20 cellular contexts compared by ENCODE assay signal in genomic region chr13:40580566-40581276, GRCh38.
DNase-seq lines count a peak whose midpoint lies in the region; ATAC-seq, FAIRE-seq and TF ChIP-seq lines count a peak whose summit lies in the region.
"Had no signal": no experiment of that assay in that cellular context is flagged by ENCODE, and none has a peak within 500 bp of the region (broad histone marks: within the 10 kb centered on the region; RNA-seq: fewer than 3 reads in every experiment).

No MANE protein-coding gene starts in this region.

- H3K36me3 ChIP-seq in trophoblast cell (ENCODE audit: control insufficient read depth in 1 of 2, insufficient read depth in 2 of 2, low read length in 2 of 2): peaks cover 0 to 1% of the 10 kb centered on the region in 2 experiments
- H3K36me3 ChIP-seq: neutrophil, transverse colon, WERI-Rb-1 had no signal

- ATAC-seq in GM19463 (IDR thresholded peaks at IDR 0.05; ENCODE audit: unreplicated experiment): no peak

- no peak overlapping the region for H4K91ac ChIP-seq in trophoblast cell (ENCODE audit: low read depth, low read length)

- H3K4me2 ChIP-seq in trophoblast cell (ENCODE audit: low read length): no peak overlapping the region

- no peak overlapping the region for H4K8ac ChIP-seq in trophoblast cell (ENCODE audit: low read depth, low read length)

- no peak overlapping the region for H2AK5ac ChIP-seq in trophoblast cell (ENCODE audit: low read length)

- H3K27ac ChIP-seq in trophoblast cell (ENCODE audit: low read depth, low read length): no peak overlapping the region
- H3K27ac ChIP-seq: C4-2B, neutrophil, transverse colon, WERI-Rb-1 had no signal

- H3K9me3 ChIP-seq in trophoblast cell (ENCODE audit: insufficient read depth, low read depth, low read length): no peaks in the 10 kb centered on the region
- H3K9me3 ChIP-seq: neutrophil had no signal

- H2BK5ac ChIP-seq in trophoblast cell (ENCODE audit: low read depth, low read length, poor library complexity): no peak overlapping the region

- peaks cover 7% of the 10 kb centered on the region for H3K79me2 ChIP-seq in trophoblast cell (ENCODE audit: control insufficient read depth, insufficient read depth, low read length, poor library complexity)

- no peaks in the 10 kb centered on the region for H3K27me3 ChIP-seq in trophoblast cell (ENCODE audit: insufficient read depth, low read length)
- H3K27me3 ChIP-seq: neutrophil, transverse colon had no signal

- no CpG with 5 or more reads among the region's 7 CpGs for WGBS in trophoblast cell (ENCODE audit: extremely low coverage, insufficient coverage, insufficient read length)

- peaks cover 8% of the 10 kb centered on the region for H3K9me3 Mint-ChIP-seq in activated CD4-positive, alpha-beta T cell treated with anti-CD3 and anti-CD28 coated beads, Interleukin-2, amount 10 ng/mL, durations not matched to agents 24 days and 14 days
- peaks cover 6% of the 10 kb centered on the region for H3K9me3 Mint-ChIP-seq in activated naive CD8-positive, alpha-beta T cell (ENCODE audit: low read depth)

- H3K27me3 Mint-ChIP-seq in activated CD4-positive, alpha-beta T cell treated with anti-CD3 and anti-CD28 coated beads, Interleukin-2, amount 10 ng/mL, durations not matched to agents 24 days and 14 days: no peaks in the 10 kb centered on the region
- no peaks in the 10 kb centered on the region for H3K27me3 Mint-ChIP-seq in activated naive CD8-positive, alpha-beta T cell
- H3K27me3 Mint-ChIP-seq: central memory CD8-positive, alpha-beta T cell had no signal

- no peak overlapping the region for H3K14ac ChIP-seq in trophoblast cell (ENCODE audit: low read length)

- H3K79me1 ChIP-seq in trophoblast cell (ENCODE audit: low read length): peaks cover 4% of the 10 kb centered on the region

- no peak for TF ChIP-seq POLR2A in GM12891 (IDR thresholded peaks at IDR 0.05; ENCODE audit: low read depth, low read length)

- peaks cover 67% of the 10 kb centered on the region for H3K4me1 Mint-ChIP-seq in activated CD4-positive, alpha-beta T cell treated with anti-CD3 and anti-CD28 coated beads, Interleukin-2, amount 10 ng/mL, durations not matched to agents 24 days and 14 days
- H3K4me1 Mint-ChIP-seq in activated naive CD8-positive, alpha-beta T cell (ENCODE audit: low read depth): peaks cover 90% of the 10 kb centered on the region

- H3K4me3 Mint-ChIP-seq in activated CD4-positive, alpha-beta T cell treated with anti-CD3 and anti-CD28 coated beads, Interleukin-2, amount 10 ng/mL, durations not matched to agents 24 days and 14 days: no peak overlapping the region
- H3K4me3 Mint-ChIP-seq in activated naive CD8-positive, alpha-beta T cell: peak overlapping the region; percentile 57
- H3K4me3 Mint-ChIP-seq: central memory CD8-positive, alpha-beta T cell had no signal

- intact Hi-C loops in activated CD4-positive, alpha-beta T cell treated with anti-CD3 and anti-CD28 coated beads, Interleukin-2, amount 10 ng/mL, durations not matched to agents 24 days and 14 days (cut with micrococcal nuclease): no loop called here

- H2BK12ac ChIP-seq in trophoblast cell (ENCODE audit: low read length): no peak overlapping the region

- no peak overlapping the region for H3K18ac ChIP-seq in trophoblast cell (ENCODE audit: low read length)

- peak overlapping the region; percentile 8 for H3K27ac Mint-ChIP-seq in activated CD4-positive, alpha-beta T cell treated with anti-CD3 and anti-CD28 coated beads, Interleukin-2, amount 10 ng/mL, durations not matched to agents 24 days and 14 days
- H3K27ac Mint-ChIP-seq in activated naive CD8-positive, alpha-beta T cell: peak overlapping the region; percentile 77

- H3K36me3 Mint-ChIP-seq in activated CD4-positive, alpha-beta T cell treated with anti-CD3 and anti-CD28 coated beads, Interleukin-2, amount 10 ng/mL, durations not matched to agents 24 days and 14 days (ENCODE audit: low read depth): peaks cover 24% of the 10 kb centered on the region
- H3K36me3 Mint-ChIP-seq in activated naive CD8-positive, alpha-beta T cell: peaks cover 12% of the 10 kb centered on the region

- H2BK120ac ChIP-seq in trophoblast cell (ENCODE audit: insufficient read depth, low read length, poor library complexity): no peak overlapping the region

- H3K9ac ChIP-seq in trophoblast cell (ENCODE audit: low read length): no peak overlapping the region

- H2AFZ ChIP-seq in trophoblast cell (ENCODE audit: insufficient read depth, low read length, poor library complexity): no peak overlapping the region

- peak; percentile 56 for FAIRE-seq in GM12891 (lab: Jason Lieb, UNC)

- no peak overlapping the region for H3K23ac ChIP-seq in trophoblast cell (ENCODE audit: low read length)

- H4K12ac ChIP-seq in trophoblast cell (ENCODE audit: low read depth, low read length): no peak overlapping the region

- no peak for DNase-seq in activated CD4-positive, alpha-beta T cell treated with anti-CD3 and anti-CD28 coated beads, Interleukin-2, amount 10 ng/mL, durations not matched to agents 24 days and 14 days
- DNase-seq in activated CD4-positive, alpha-beta T cell treated with anti-CD3 and anti-CD28 coated beads for 48 hours: no peak
- DNase-seq in GM12891 (ENCODE audit: insufficient read length, low spot score): no peak
- no peak for DNase-seq in trophoblast cell
- DNase-seq in DMS 273 (lab: John Stamatoyannopoulos, UW; ENCODE audit: unreplicated experiment): no peak
- no peak for DNase-seq in NCI-H1930 (lab: John Stamatoyannopoulos, UW)
- DNase-seq: 8988T; activated CD8-positive, alpha-beta memory T cell treated with anti-CD3 and anti-CD28 coated beads, Interleukin-2, amount 50 U/mL, for 48 hours; hippocampal formation; KG1; NCI-H1105; NCI-H82; stimulated activated CD4-positive, alpha-beta T cell treated with anti-CD3 and anti-CD28 coated beads, Interleukin-2, amount 100 ng/mL, for 48 hours; transverse colon; WERI-Rb-1 had no signal

- peaks cover 6 to 12% of the 10 kb centered on the region in 2 experiments for H3K4me1 ChIP-seq in trophoblast cell (ENCODE audit: control insufficient read depth in 1 of 2, insufficient read depth in 2 of 2, low read length in 2 of 2)

- H3K4ac ChIP-seq in trophoblast cell (ENCODE audit: low read depth, low read length): peak overlapping the region; percentile 76

- no peak overlapping the region for H3K4me3 ChIP-seq in trophoblast cell (ENCODE audit: low read depth, low read length)
- H3K4me3 ChIP-seq: transverse colon had no signal

TF ChIP-seq in GM12891, 5 proteins besides CTCF, POLR2A, EP300 and RAD21:
- TF ChIP-seq POLR2AphosphoS5 (IDR thresholded peaks at IDR 0.05; ENCODE audit: low read depth, low read length) (no peak), TAF1 (IDR thresholded peaks at IDR 0.05; ENCODE audit: low read depth, low read length) (no peak), PAX5 (IDR thresholded peaks at IDR 0.05; ENCODE audit: insufficient read depth, low read length, severe bottlenecking) (no peak), SPI1 (IDR thresholded peaks at IDR 0.05; ENCODE audit: low read depth, low read length) (no peak), POU2F2 (IDR thresholded peaks at IDR 0.05; ENCODE audit: low read depth, low read length) (no peak)
